Comparison of ENCODE assay signal across 24 cellular contexts in genomic region chr13:44872751-44873150, GRCh38.
"Had no signal": no experiment of that assay in that cellular context is flagged by ENCODE, and none has a peak within 500 bp of the region (broad histone marks: within the 10 kb centered on the region; RNA-seq: fewer than 3 reads in every experiment).

No MANE protein-coding gene starts in this region.

- H3K9me3 ChIP-seq: ascending aorta, thyroid gland, upper lobe of left lung, vagina had no signal

- H3K36me3 ChIP-seq: adrenal gland, ascending aorta, cardiac muscle cell, left ventricle myocardium inferior, spleen, thyroid gland, upper lobe of left lung, vagina had no signal

- H3K4me3 Mint-ChIP-seq: activated CD4-positive, alpha-beta T cell treated with anti-CD3 and anti-CD28 coated beads for 36 hours; activated naive CD8-positive, alpha-beta T cell treated with anti-CD3 and anti-CD28 coated beads for 36 hours; brain; naive B cell; stimulated activated naive CD8-positive, alpha-beta T cell treated with anti-CD3 and anti-CD28 coated beads, Interleukin-15, Interleukin-2, amounts not matched to agents 100 ng/mL and 50 ng/mL, for 24 hours had no signal

- H3K27ac ChIP-seq: ascending aorta, cardiac muscle cell, left ventricle myocardium inferior, SK-N-MC, spleen, thyroid gland, upper lobe of left lung, vagina had no signal

- H3K27me3 ChIP-seq: adrenal gland, ascending aorta, cardiac muscle cell, thyroid gland, upper lobe of left lung, vagina had no signal

- H3K4me1 ChIP-seq: spleen, vagina had no signal

- H3K36me3 Mint-ChIP-seq: brain had no signal

- H3K4me3 ChIP-seq: adrenal gland, ascending aorta, cardiac muscle cell, left ventricle myocardium inferior, lung, SK-N-MC, spleen, thyroid gland, upper lobe of left lung, vagina had no signal

- DNase-seq: activated CD4-positive, alpha-beta T cell treated with anti-CD3 and anti-CD28 coated beads for 36 hours; activated CD4-positive, CD25-positive, alpha-beta regulatory T cell; activated effector memory CD4-positive, alpha-beta T cell treated with Interleukin-2 at 50 U/mL for 16 hours; activated naive CD4-positive, alpha-beta T cell treated with Interleukin-2 at 50 U/mL for 16 hours; activated naive CD8-positive, alpha-beta T cell treated with anti-CD3 and anti-CD28 coated beads for 36 hours; activated T-cell treated with anti-CD3 and anti-CD28 coated beads for 4 hours; adrenal gland; cortex of kidney; foreskin melanocyte; left ventricle myocardium inferior; naive B cell; posterior cingulate gyrus; spleen; stimulated activated CD4-positive, alpha-beta T cell treated with anti-CD3 and anti-CD28 coated beads, Interleukin-2, amount 100 ng/mL, for 48 hours; substantia nigra had no signal

- H3K4me1 Mint-ChIP-seq: activated naive CD8-positive, alpha-beta T cell treated with anti-CD3 and anti-CD28 coated beads for 36 hours; naive B cell had no signal

- H3K27ac Mint-ChIP-seq: activated CD4-positive, alpha-beta T cell treated with anti-CD3 and anti-CD28 coated beads for 36 hours; activated naive CD8-positive, alpha-beta T cell treated with anti-CD3 and anti-CD28 coated beads for 36 hours; brain; naive B cell; stimulated activated naive CD8-positive, alpha-beta T cell treated with anti-CD3 and anti-CD28 coated beads, Interleukin-15, Interleukin-2, amounts not matched to agents 100 ng/mL and 50 ng/mL, for 24 hours had no signal

- ATAC-seq: activated CD4-positive, alpha-beta T cell treated with anti-CD3 and anti-CD28 coated beads for 36 hours had no signal
